Comparison of ENCODE assay signal across 14 cellular contexts in the genomic region with DNA sequence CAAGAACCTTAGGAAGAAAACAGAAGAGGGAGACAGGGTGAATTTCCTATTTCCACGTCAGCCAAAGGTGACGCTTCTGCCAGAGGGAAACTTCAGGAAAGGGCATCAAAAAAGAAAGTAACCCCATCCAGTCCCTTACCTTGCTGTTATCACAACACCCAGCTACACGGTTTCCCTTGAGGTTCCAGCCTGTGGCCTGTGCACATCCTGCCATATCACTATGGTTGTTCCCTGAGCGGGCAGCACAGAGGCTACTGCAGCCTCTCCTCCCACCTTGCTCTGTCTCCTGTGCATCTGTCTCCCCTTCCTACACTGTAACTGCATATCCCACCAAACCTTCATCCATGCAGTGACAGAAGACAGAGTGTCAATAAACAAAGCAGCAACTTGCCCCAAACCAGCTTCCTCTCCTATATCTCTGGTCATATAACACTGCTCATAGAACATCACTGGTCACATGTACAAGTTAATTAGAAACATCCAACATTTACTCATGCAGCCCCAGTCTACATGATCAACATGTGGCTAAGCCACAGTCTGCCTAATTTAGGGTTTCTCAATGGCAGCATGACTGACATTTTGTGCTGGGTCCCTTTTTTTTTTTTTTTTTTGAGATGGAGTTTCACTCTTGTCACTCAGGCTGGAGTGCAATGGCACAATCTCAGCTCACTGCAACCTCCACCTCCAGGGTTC. TPM values are rescaled to one million over a fixed set of nuclear protein-coding genes. Genes with fewer than 3 reads are reported as not detected.
DNase-seq lines count a peak whose midpoint lies in the region; ATAC-seq, FAIRE-seq and TF ChIP-seq lines count a peak whose summit lies in the region.
"Had no signal": no experiment of that assay in that cellular context is flagged by ENCODE, and none has a peak within 500 bp of the region (broad histone marks: within the 10 kb centered on the region; RNA-seq: fewer than 3 reads in every experiment).

No MANE protein-coding gene starts in this region.

- H3K9me3 Mint-ChIP-seq in WTC11, result no peaks in the 10 kb centered on the region

- CTCF ChIA-PET in WTC11 (lab: Charles Lee), result interaction anchor here (0.7 kb wide), 1 partner anchor 907 kb away, joined by 3 read pairs; no protein-coding TSS in a partner anchor

- peak; percentile 56 for FAIRE-seq in GM18507 (lab: Jason Lieb, UNC)
- FAIRE-seq: astrocyte had no signal

- no peak for TF ChIP-seq CTCF in AG10803 (conservative IDR thresholded peaks at IDR 0.05; ENCODE audit: low read length)
- no peak for TF ChIP-seq CTCF in WTC11 (IDR thresholded peaks at IDR 0.05)
- no peak for TF ChIP-seq CTCF in fibroblast of mammary gland (conservative IDR thresholded peaks at IDR 0.05; ENCODE audit: control insufficient read depth, insufficient read depth, low read depth, low read length)

- H3K4me3 Mint-ChIP-seq in WTC11, result no peak overlapping the region

- no peak for ATAC-seq in WTC11
- no peak for ATAC-seq in GM19328 (IDR thresholded peaks at IDR 0.05; ENCODE audit: unreplicated experiment)
- no peak for ATAC-seq in GM21717 (IDR thresholded peaks at IDR 0.05; ENCODE audit: unreplicated experiment)
- ATAC-seq in HG02571 (IDR thresholded peaks at IDR 0.05; ENCODE audit: unreplicated experiment), result no peak

- H3K4me1 Mint-ChIP-seq in WTC11, result peaks cover 38% of the 10 kb centered on the region

- H3K27ac Mint-ChIP-seq in WTC11, result peak overlapping the region; percentile 71

- no peaks in the 10 kb centered on the region for H3K27me3 Mint-ChIP-seq in WTC11 (ENCODE audit: low read depth)

- H3K4me3 ChIP-seq in AG10803 (ENCODE audit: low read length) (no peak overlapping the region), fibroblast of mammary gland (ENCODE audit: control insufficient read depth, low read depth, low read length) (no peak overlapping the region)

- DNase-seq in AG10803 (ENCODE audit: low read depth), result peak; percentile 53
- DNase-seq in GM18507 (ENCODE audit: extremely low spot score, insufficient read length, low read depth), result no peak
- DNase-seq in WTC11 (ENCODE audit: low spot score), result no peak
- peak; percentile 63 for DNase-seq in fibroblast of mammary gland (ENCODE audit: low read depth)
- no peak for DNase-seq in NCI-H2227 (lab: John Stamatoyannopoulos, UW; ENCODE audit: unreplicated experiment)
- DNase-seq: DMS79 treated with DMSO at 0.1 percent for 48 hours, foreskin melanocyte, midbrain, NCI-H2029 treated with DMSO at 0.1 percent for 48 hours, SHP77 treated with DMSO at 0.1 percent for 48 hours had no signal

- no peaks in the 10 kb centered on the region for H3K36me3 Mint-ChIP-seq in WTC11

- POLR2A ChIA-PET in WTC11 (lab: Charles Lee), result no interaction called here

TF ChIP-seq in WTC11, 78 proteins besides CTCF, POLR2A, EP300 and RAD21:
- no peak for TF ChIP-seq ETV6 (CRISPR knock-in tag; IDR thresholded peaks at IDR 0.05)
- TF ChIP-seq, protein P1, sequence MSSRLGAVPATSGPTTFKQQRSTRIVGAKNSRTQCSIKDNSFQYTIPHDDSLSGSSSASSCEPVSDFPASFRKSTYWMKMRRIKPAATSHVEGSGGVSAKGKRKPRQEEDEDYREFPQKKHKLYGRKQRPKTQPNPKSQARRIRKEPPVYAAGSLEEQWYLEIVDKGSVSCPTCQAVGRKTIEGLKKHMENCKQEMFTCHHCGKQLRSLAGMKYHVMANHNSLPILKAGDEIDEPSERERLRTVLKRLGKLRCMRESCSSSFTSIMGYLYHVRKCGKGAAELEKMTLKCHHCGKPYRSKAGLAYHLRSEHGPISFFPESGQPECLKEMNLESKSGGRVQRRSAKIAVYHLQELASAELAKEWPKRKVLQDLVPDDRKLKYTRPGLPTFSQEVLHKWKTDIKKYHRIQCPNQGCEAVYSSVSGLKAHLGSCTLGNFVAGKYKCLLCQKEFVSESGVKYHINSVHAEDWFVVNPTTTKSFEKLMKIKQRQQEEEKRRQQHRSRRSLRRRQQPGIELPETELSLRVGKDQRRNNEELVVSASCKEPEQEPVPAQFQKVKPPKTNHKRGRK (CRISPR knock-in tag; IDR thresholded peaks at IDR 0.05; ENCODE audit: borderline replicate concordance), result no peak
- TF ChIP-seq ZNF423 (CRISPR knock-in tag; IDR thresholded peaks at IDR 0.05), result no peak
- TF ChIP-seq NR1H2 (CRISPR knock-in tag; IDR thresholded peaks at IDR 0.05), result no peak
- TF ChIP-seq, protein P2, sequence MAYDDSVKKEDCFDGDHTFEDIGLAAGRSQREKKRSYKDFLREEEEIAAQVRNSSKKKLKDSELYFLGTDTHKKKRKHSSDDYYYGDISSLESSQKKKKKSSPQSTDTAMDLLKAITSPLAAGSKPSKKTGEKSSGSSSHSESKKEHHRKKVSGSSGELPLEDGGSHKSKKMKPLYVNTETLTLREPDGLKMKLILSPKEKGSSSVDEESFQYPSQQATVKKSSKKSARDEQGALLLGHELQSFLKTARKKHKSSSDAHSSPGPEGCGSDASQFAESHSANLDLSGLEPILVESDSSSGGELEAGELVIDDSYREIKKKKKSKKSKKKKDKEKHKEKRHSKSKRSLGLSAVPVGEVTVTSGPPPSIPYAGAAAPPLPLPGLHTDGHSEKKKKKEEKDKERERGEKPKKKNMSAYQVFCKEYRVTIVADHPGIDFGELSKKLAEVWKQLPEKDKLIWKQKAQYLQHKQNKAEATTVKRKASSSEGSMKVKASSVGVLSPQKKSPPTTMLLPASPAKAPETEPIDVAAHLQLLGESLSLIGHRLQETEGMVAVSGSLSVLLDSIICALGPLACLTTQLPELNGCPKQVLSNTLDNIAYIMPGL (CRISPR knock-in tag; IDR thresholded peaks at IDR 0.05), result no peak
- no peak for TF ChIP-seq TEAD4 (CRISPR knock-in tag; IDR thresholded peaks at IDR 0.05)
- no peak for TF ChIP-seq RELA (CRISPR knock-in tag; IDR thresholded peaks at IDR 0.05; ENCODE audit: borderline replicate concordance)
- TF ChIP-seq, protein P3, sequence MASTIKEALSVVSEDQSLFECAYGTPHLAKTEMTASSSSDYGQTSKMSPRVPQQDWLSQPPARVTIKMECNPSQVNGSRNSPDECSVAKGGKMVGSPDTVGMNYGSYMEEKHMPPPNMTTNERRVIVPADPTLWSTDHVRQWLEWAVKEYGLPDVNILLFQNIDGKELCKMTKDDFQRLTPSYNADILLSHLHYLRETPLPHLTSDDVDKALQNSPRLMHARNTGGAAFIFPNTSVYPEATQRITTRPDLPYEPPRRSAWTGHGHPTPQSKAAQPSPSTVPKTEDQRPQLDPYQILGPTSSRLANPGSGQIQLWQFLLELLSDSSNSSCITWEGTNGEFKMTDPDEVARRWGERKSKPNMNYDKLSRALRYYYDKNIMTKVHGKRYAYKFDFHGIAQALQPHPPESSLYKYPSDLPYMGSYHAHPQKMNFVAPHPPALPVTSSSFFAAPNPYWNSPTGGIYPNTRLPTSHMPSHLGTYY (CRISPR knock-in tag; IDR thresholded peaks at IDR 0.05), result no peak
- TF ChIP-seq, protein P4, sequence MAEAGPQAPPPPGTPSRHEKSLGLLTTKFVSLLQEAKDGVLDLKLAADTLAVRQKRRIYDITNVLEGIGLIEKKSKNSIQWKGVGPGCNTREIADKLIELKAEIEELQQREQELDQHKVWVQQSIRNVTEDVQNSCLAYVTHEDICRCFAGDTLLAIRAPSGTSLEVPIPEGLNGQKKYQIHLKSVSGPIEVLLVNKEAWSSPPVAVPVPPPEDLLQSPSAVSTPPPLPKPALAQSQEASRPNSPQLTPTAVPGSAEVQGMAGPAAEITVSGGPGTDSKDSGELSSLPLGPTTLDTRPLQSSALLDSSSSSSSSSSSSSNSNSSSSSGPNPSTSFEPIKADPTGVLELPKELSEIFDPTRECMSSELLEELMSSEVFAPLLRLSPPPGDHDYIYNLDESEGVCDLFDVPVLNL (CRISPR knock-in tag; IDR thresholded peaks at IDR 0.05; ENCODE audit: borderline replicate concordance, low read depth), result no peak
- TF ChIP-seq SMAD4 (CRISPR knock-in tag; IDR thresholded peaks at IDR 0.05), result no peak
- no peak for TF ChIP-seq ZNF138 (CRISPR knock-in tag; conservative IDR thresholded peaks at IDR 0.05)
- TF ChIP-seq, protein P5, sequence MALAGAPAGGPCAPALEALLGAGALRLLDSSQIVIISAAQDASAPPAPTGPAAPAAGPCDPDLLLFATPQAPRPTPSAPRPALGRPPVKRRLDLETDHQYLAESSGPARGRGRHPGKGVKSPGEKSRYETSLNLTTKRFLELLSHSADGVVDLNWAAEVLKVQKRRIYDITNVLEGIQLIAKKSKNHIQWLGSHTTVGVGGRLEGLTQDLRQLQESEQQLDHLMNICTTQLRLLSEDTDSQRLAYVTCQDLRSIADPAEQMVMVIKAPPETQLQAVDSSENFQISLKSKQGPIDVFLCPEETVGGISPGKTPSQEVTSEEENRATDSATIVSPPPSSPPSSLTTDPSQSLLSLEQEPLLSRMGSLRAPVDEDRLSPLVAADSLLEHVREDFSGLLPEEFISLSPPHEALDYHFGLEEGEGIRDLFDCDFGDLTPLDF (CRISPR knock-in tag; IDR thresholded peaks at IDR 0.05), result no peak

RNA-seq across cellular contexts. Expression of a gene that starts 54.7 kb away (rescaled TPM):
- 5.2 to 8.5 TPM (median 5.8 TPM) in 3 replicates for total RNA-seq in WTC11 (2021)

Comparison
In these comparisons a context has a peak if more than half of its experiments do, and no peak if none do; other contexts are left out.
1. DNase-seq: peak in AG10803 (single experiment) and fibroblast of mammary gland (single experiment); none in GM18507 (single experiment), WTC11 (single experiment) and NCI-H2227 (single experiment).